In genomic region chr7:129667551-129667950, GRCh38 we compare ENCODE assay signal across 19 cellular contexts. TPM values are rescaled to one million over a fixed set of nuclear protein-coding genes. Genes with fewer than 3 reads are reported as not detected.
DNase-seq lines count a peak whose midpoint lies in the region; ATAC-seq, FAIRE-seq and TF ChIP-seq lines count a peak whose summit lies in the region.
"Had no signal": no experiment of that assay in that cellular context is flagged by ENCODE, and none has a peak within 500 bp of the region (broad histone marks: within the 10 kb centered on the region; RNA-seq: fewer than 3 reads in every experiment).

No MANE protein-coding gene starts in this region.

- H3K79me2 ChIP-seq in K562 (ENCODE audit: control insufficient read depth, insufficient read depth, low read length) (no peaks in the 10 kb centered on the region), trophoblast cell (ENCODE audit: control insufficient read depth, insufficient read depth, low read length, poor library complexity) (no peaks in the 10 kb centered on the region)

- H3K27ac ChIP-seq in HEK293 (ENCODE audit: extremely low read depth, low read depth, low read length) (no peak overlapping the region), K562 (ENCODE audit: extremely low read depth, low read depth, low read length) (no peak overlapping the region), small intestine (ENCODE audit: low read depth in 1 of 2, low read length in 1 of 2) (no peak overlapping the region), trophoblast cell (ENCODE audit: low read depth, low read length) (no peak overlapping the region)
- H3K27ac ChIP-seq: GM23248, HL-60 had no signal

- H3K23ac ChIP-seq in trophoblast cell (ENCODE audit: low read length): no peak overlapping the region

- no peaks in the 10 kb centered on the region for H3K79me1 ChIP-seq in trophoblast cell (ENCODE audit: low read length)

- no peak for TF ChIP-seq CTCF in HEK293 (tag by site-specific recombination; IDR thresholded peaks at IDR 0.05)
- no peak for TF ChIP-seq CTCF in K562 (IDR thresholded peaks at IDR 0.05 in 2 of 3, conservative IDR thresholded peaks at IDR 0.05 in 1 of 3; ENCODE audit: insufficient read depth in 2 of 3, low read depth in 1 of 3, low read length in 3 of 3)

- no peak for TF ChIP-seq POLR2A in K562 (conservative IDR thresholded peaks at IDR 0.05)

- H3K9ac ChIP-seq in K562 (ENCODE audit: insufficient read depth in 1 of 2, low read depth in 2 of 2, low read length in 2 of 2) (no peak overlapping the region), trophoblast cell (ENCODE audit: low read length) (no peak overlapping the region)
- H3K9ac ChIP-seq: GM23248 had no signal

- no peak overlapping the region for H4K8ac ChIP-seq in trophoblast cell (ENCODE audit: low read depth, low read length)

- H4K12ac ChIP-seq in trophoblast cell (ENCODE audit: low read depth, low read length): no peak overlapping the region

- H3K9me3 ChIP-seq in HEK293 (ENCODE audit: control insufficient read depth, insufficient read depth, low read depth, low read length) (no peaks in the 10 kb centered on the region), K562 (replicated peaks; ENCODE audit: control insufficient read depth, insufficient read depth, low read depth, low read length) (no peaks in the 10 kb centered on the region), small intestine (ENCODE audit: control insufficient read depth, low read depth) (no peaks in the 10 kb centered on the region), trophoblast cell (ENCODE audit: insufficient read depth, low read depth, low read length) (peaks cover 2% of the 10 kb centered on the region)
- H3K9me3 ChIP-seq: BE2C, HAP-1 had no signal

- DNase-seq in K562 (ENCODE audit: extremely low read depth in 1 of 4, low spot score in 3 of 4): no peak
- no peak for DNase-seq in frontal cortex (ENCODE audit: low spot score in 2 of 2)
- no peak for DNase-seq in small intestine
- DNase-seq in trophoblast cell: no peak
- no peak for DNase-seq in cerebellar cortex (ENCODE audit: low spot score)
- DNase-seq: ACHN; BE2C; C1 segment of cervical spinal cord; CD4-positive, CD25-positive, alpha-beta regulatory T cell; CD8-positive, alpha-beta memory T cell; COR-L47; GDM1; GM23248 had no signal

- no peak overlapping the region for H3K18ac ChIP-seq in trophoblast cell (ENCODE audit: low read length)

- intact Hi-C loops in K562 (cut with micrococcal nuclease): no loop called here

- H2AFZ ChIP-seq in K562 (ENCODE audit: low read depth, low read length): no peak overlapping the region
- H2AFZ ChIP-seq in trophoblast cell (ENCODE audit: insufficient read depth, low read length, poor library complexity): no peak overlapping the region
- H2AFZ ChIP-seq: GM23248 had no signal

- WGBS in K562 (ENCODE audit: insufficient coverage, low coverage, missing lambda C conversion rate): 100% methylated on average over 1 of the region's 1 CpG
- 98 to 100% (median 98%) methylated on average over 1 of the region's 1 CpG for WGBS in small intestine, 3 donors
- WGBS in trophoblast cell (ENCODE audit: extremely low coverage, insufficient coverage, insufficient read length): no CpG with 5 or more reads among the region's 1 CpG

- no peak overlapping the region for H2BK12ac ChIP-seq in trophoblast cell (ENCODE audit: low read length)

- no peaks in the 10 kb centered on the region for H3K4me1 ChIP-seq in HEK293 (ENCODE audit: control insufficient read depth, insufficient read depth, low read length)
- no peaks in the 10 kb centered on the region for H3K4me1 ChIP-seq in K562 (replicated peaks in 1 of 2; ENCODE audit: control insufficient read depth in 2 of 2, insufficient read depth in 2 of 2, low read length in 2 of 2)
- no peaks in the 10 kb centered on the region for H3K4me1 ChIP-seq in small intestine (ENCODE audit: control insufficient read depth in 2 of 2, insufficient read depth in 1 of 2, low read depth in 1 of 2, low read length in 1 of 2)
- no peaks in the 10 kb centered on the region for H3K4me1 ChIP-seq in trophoblast cell (ENCODE audit: control insufficient read depth in 1 of 2, insufficient read depth in 2 of 2, low read length in 2 of 2)
- H3K4me1 ChIP-seq: HAP-1 had no signal

- POLR2A ChIA-PET in HEK293 (lab: Yijun Ruan, JAX) (no interaction called here), K562 (lab: Yijun Ruan, JAX) (no interaction called here)

- no peak overlapping the region for H2AK5ac ChIP-seq in trophoblast cell (ENCODE audit: low read length)

- H3K9me1 ChIP-seq in K562 (ENCODE audit: control insufficient read depth, insufficient read depth, low read length): no peaks in the 10 kb centered on the region

- H3K4me3 ChIP-seq in HEK293 (ENCODE audit: low read depth, low read length) (no peak overlapping the region), K562 (no peak overlapping the region), small intestine (ENCODE audit: low read depth in 1 of 2, low read length in 2 of 2) (no peak overlapping the region), trophoblast cell (ENCODE audit: low read depth, low read length) (no peak overlapping the region)
- H3K4me3 ChIP-seq: GM23248, HAP-1 had no signal

- no peak overlapping the region for H3K4ac ChIP-seq in trophoblast cell (ENCODE audit: low read depth, low read length)

- no peak overlapping the region for H3K4me2 ChIP-seq in K562 (ENCODE audit: insufficient read depth, low read length)
- H3K4me2 ChIP-seq in trophoblast cell (ENCODE audit: low read length): no peak overlapping the region

- no TSS peak for BruUV-seq in K562 (replicated peaks; lab: Mats Ljungman, UMichigan)

- no peak overlapping the region for H2BK5ac ChIP-seq in trophoblast cell (ENCODE audit: low read depth, low read length, poor library complexity)

- no peaks in the 10 kb centered on the region for H4K20me1 ChIP-seq in K562 (replicated peaks; ENCODE audit: control insufficient read depth, insufficient read depth, low read length)

- no peak for TF ChIP-seq RAD21 in K562 (CRISPR knock-in tag; conservative IDR thresholded peaks at IDR 0.05 in 1 of 2, IDR thresholded peaks at IDR 0.05 in 1 of 2)

- H2BK120ac ChIP-seq in trophoblast cell (ENCODE audit: insufficient read depth, low read length, poor library complexity): no peak overlapping the region

- in situ Hi-C loops in K562 (cut with MboI): loop anchor here (5.0 kb wide), 2 partner anchors 160 to 345 kb away; no protein-coding TSS in a partner anchor

- no peak overlapping the region for H3K14ac ChIP-seq in trophoblast cell (ENCODE audit: low read length)

- FAIRE-seq in K562 (lab: Jason Lieb, UNC) (no peak), frontal cortex (lab: Jason Lieb, UNC) (peak; percentile 86), small intestine (lab: Jason Lieb, UNC) (peak; percentile 19)
- FAIRE-seq: GM12892, GM18507 had no signal

- no peak for TF ChIP-seq EP300 in K562 (IDR thresholded peaks at IDR 0.05; ENCODE audit: low read length)

- H3K36me3 ChIP-seq in HEK293 (ENCODE audit: control insufficient read depth in 2 of 2, insufficient read depth in 1 of 2, low read length in 2 of 2) (peaks cover 0 to 15% of the 10 kb centered on the region in 2 experiments; a peak in 2 of 3 replicates), K562 (ENCODE audit: control insufficient read depth, insufficient read depth, low read length) (peaks cover 10% of the 10 kb centered on the region), small intestine (ENCODE audit: control insufficient read depth in 2 of 2, insufficient read depth in 2 of 2, low read length in 2 of 2) (peaks cover 6 to 9% of the 10 kb centered on the region in 2 donors), trophoblast cell (ENCODE audit: control insufficient read depth in 1 of 2, insufficient read depth in 2 of 2, low read length in 2 of 2) (peaks cover 1 to 7% of the 10 kb centered on the region in 2 experiments)
- H3K36me3 ChIP-seq: BE2C, HAP-1 had no signal

- no peak for ATAC-seq in K562
- no peak for ATAC-seq in GM19023 (IDR thresholded peaks at IDR 0.05; ENCODE audit: unreplicated experiment)

- H3K27me3 ChIP-seq in K562 (ENCODE audit: control insufficient read depth in 2 of 2, insufficient read depth in 2 of 2, low read length in 2 of 2) (no peaks in the 10 kb centered on the region), small intestine (ENCODE audit: control insufficient read depth in 2 of 2, insufficient read depth in 2 of 2, low read length in 2 of 2) (no peaks in the 10 kb centered on the region), trophoblast cell (ENCODE audit: insufficient read depth, low read length) (no peaks in the 10 kb centered on the region)
- H3K27me3 ChIP-seq: BE2C had no signal

- CTCF ChIA-PET in HEK293 (lab: Yijun Ruan, JAX): interaction anchor here (0.6 to 1.5 kb wide), 3 partner anchors 156 to 1222 kb away, joined by 3 to 7 read pairs (median 3); no protein-coding TSS in a partner anchor
- CTCF ChIA-PET in K562 (lab: Yijun Ruan, JAX; ENCODE audit: low intra/inter-chr PET ratio): interaction anchor here (1.0 to 1.8 kb wide), 2 partner anchors 158 to 162 kb away, joined by 3 to 5 read pairs; no protein-coding TSS in a partner anchor

- no peak overlapping the region for H4K91ac ChIP-seq in trophoblast cell (ENCODE audit: low read depth, low read length)

TF ChIP-seq in HEK293, 187 proteins besides CTCF, POLR2A, EP300 and RAD21 (continues in another document):
- peak; percentile 35; the same call in 1 of the 2 replicates for TF ChIP-seq ZNF555 (tag by site-specific recombination; conservative IDR thresholded peaks at IDR 0.05)

RNA-seq across cellular contexts. Expression of gene NRF1, which starts 56.0 kb away (rescaled TPM):
- total RNA-seq in K562 (2011; cell fraction: chromatin; rRNA removed; ENCODE audit: low replicate concordance): 82.6 and 84.4 TPM in 2 replicates
- 37.0 and 42.8 TPM in 2 replicates for total RNA-seq in K562 (2011; cell fraction: nucleolus; rRNA removed)
- total RNA-seq in K562 (2011; cell fraction: nucleoplasm; rRNA removed): 60.8 and 84.7 TPM in 2 replicates
- 16.2 and 17.5 TPM in 2 replicates for total RNA-seq in K562 (2014; rRNA removed)
- 17.8 and 18.5 TPM in 2 replicates for total RNA-seq in K562 (2014; rRNA removed; fragmentation: Illumina TruSeq; extraction: Trizol)
- 17.6 and 20.3 TPM in 2 replicates for total RNA-seq in K562 (2015; rRNA removed; fragmentation: Illumina TruSeq; extraction: Trizol)
- total RNA-seq in K562 (2021): 20.9 and 22.6 TPM in 2 replicates
- polyA plus RNA-seq in K562 (2011; rRNA removed): 28.8 and 29.4 TPM in 2 replicates
- polyA plus RNA-seq in K562 (2011; cell fraction: cytosol; rRNA removed): 20.4 and 25.5 TPM in 2 replicates
- polyA plus RNA-seq in K562 (2011; cell fraction: nucleus; rRNA removed): 31.6 and 40.0 TPM in 2 replicates
- 13.5 and 18.1 TPM in 2 replicates for polyA plus RNA-seq in K562 (2012)
- 19.9 and 24.3 TPM in 2 replicates for polyA plus RNA-seq in K562 (2014; fragmentation: Illumina TruSeq; extraction: Trizol)
- 1 to 10 TPM; 8.6 to 8.9 TPM for polyA plus RNA-seq in K562 (2014; fragmentation: Nextera tagmentation; extraction: Ambion mirVana)
- 20.8 and 25.0 TPM in 2 replicates for polyA plus RNA-seq in K562 (2014; rRNA removed)
- polyA minus RNA-seq in K562 (2011; rRNA and poly(A)+ RNA removed): 44.2 and 48.6 TPM in 2 replicates
- 16.7 and 17.8 TPM in 2 replicates for polyA minus RNA-seq in K562 (2011; cell fraction: cytosol; rRNA and poly(A)+ RNA removed)
- 24.8 and 35.5 TPM in 2 replicates for polyA minus RNA-seq in K562 (2011; cell fraction: nucleus; rRNA and poly(A)+ RNA removed)
- total RNA-seq in frontal cortex: 19.2 TPM
- 1 to 10 TPM; 7.6 to 9.7 (median 8.8) TPM for polyA plus RNA-seq in small intestine
- polyA plus RNA-seq in trophoblast cell (2013): 7.4 and 7.8 TPM in 2 replicates

Comparison
In these comparisons a context has a peak if more than half of its experiments do, and no peak if none do; other contexts are left out.
1. Of the 44 proteins assayed by ChIP-seq in both K562 and HEK293: peak only in K562: none; only in HEK293: REST and ZBTB11; in both: none; in neither: 42.